In the genomic region with DNA sequence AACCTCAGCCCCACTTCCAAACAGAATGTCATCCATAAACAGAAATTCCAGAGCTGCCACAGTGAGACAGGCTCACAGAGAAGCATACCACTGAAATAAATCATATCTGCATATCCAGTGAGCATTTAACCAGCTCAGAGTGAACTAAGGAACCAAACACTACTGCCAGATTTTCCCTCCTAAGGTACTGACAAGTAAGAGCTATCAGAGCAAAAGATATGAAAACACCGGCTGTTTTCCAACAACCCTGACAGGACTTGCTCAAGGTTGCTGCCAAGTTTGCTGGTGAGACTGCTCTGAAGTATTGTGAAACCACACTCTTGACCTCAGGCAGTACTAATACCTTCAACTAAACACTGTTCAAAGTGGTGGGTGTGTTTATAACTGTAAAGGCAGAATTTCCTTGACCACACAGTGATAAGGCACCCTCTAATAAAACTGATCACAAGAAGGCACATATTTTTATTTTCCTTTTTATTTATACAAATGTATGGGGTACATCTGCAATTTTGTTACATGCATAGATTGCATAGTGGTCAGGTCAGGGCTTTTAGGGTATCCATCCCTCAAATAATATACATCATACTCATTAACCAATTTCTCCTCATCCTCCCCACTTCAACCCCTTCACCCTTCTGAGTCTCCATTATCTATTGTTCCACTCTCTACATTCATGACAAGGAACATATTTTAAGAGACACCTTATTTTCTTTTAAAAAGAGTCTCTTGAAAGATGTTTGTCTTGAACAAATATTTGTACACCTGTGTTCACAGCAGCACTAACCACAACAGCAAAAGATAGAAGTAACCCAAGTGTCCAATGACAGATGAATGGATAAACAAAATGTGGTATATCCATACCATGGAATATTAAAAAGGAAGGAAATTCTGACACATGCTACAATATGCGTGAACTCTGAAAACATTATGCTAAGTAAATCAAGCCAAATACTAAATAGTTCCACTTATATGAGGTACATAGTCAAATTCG, we compare ENCODE assay signal across 9 cellular contexts. TPM values are rescaled to one million over a fixed set of nuclear protein-coding genes. Genes with fewer than 3 reads are reported as not detected.
DNase-seq lines count a peak whose midpoint lies in the region; ATAC-seq, FAIRE-seq and TF ChIP-seq lines count a peak whose summit lies in the region.
"Had no signal": no experiment of that assay in that cellular context is flagged by ENCODE, and none has a peak within 500 bp of the region (broad histone marks: within the 10 kb centered on the region; RNA-seq: fewer than 3 reads in every experiment).

No MANE protein-coding gene starts in this region.

- no peak overlapping the region for H3K27ac Mint-ChIP-seq in activated CD4-positive, alpha-beta memory T cell treated with anti-CD3 and anti-CD28 coated beads for 36 hours

- H3K36me3 ChIP-seq in osteoblast (ENCODE audit: insufficient read depth, low read length) = no peaks in the 10 kb centered on the region

- no peaks in the 10 kb centered on the region for H3K9me3 Mint-ChIP-seq in activated CD4-positive, alpha-beta memory T cell treated with anti-CD3 and anti-CD28 coated beads for 36 hours
- H3K9me3 Mint-ChIP-seq: IgD-negative memory B cell had no signal

- TF ChIP-seq CTCF in osteoblast (IDR thresholded peaks at IDR 0.05; ENCODE audit: extremely low read depth, low read depth, low read length) = no peak

- peak; percentile 55 for ATAC-seq in GM18861 (IDR thresholded peaks at IDR 0.05; ENCODE audit: unreplicated experiment)
- peak; percentile 86 for ATAC-seq in HG03066 (IDR thresholded peaks at IDR 0.05; ENCODE audit: low read depth, unreplicated experiment)

- peaks cover 36% of the 10 kb centered on the region for H3K79me2 ChIP-seq in osteoblast (ENCODE audit: insufficient read depth, low read length)

- no peaks in the 10 kb centered on the region for H3K9me3 ChIP-seq in osteoblast (ENCODE audit: low read depth, low read length)

- H3K27me3 ChIP-seq in osteoblast (ENCODE audit: insufficient read depth, low read length) = no peaks in the 10 kb centered on the region

- H3K4me1 Mint-ChIP-seq in activated CD4-positive, alpha-beta memory T cell treated with anti-CD3 and anti-CD28 coated beads for 36 hours (ENCODE audit: low read depth) = peaks cover 57% of the 10 kb centered on the region

- peak; percentile 77 for DNase-seq in AG20443 (ENCODE audit: low spot score)
- peak; percentile 86 for DNase-seq in RCC 7860 (ENCODE audit: low spot score)
- peak; percentile 84 for DNase-seq in epithelial cell of prostate (ENCODE audit: low read depth, low spot score)
- peak; percentile 89 for DNase-seq in osteoblast (ENCODE audit: insufficient read length, low spot score, missing footprints)
- no peak for DNase-seq in posterior cingulate gyrus
- no peak for DNase-seq in activated CD4-positive, alpha-beta memory T cell treated with anti-CD3 and anti-CD28 coated beads for 36 hours

- H3K4me1 ChIP-seq in osteoblast (ENCODE audit: insufficient read depth, low read length) = peaks cover 37% of the 10 kb centered on the region

- H3K36me3 Mint-ChIP-seq in activated CD4-positive, alpha-beta memory T cell treated with anti-CD3 and anti-CD28 coated beads for 36 hours = no peaks in the 10 kb centered on the region
- H3K36me3 Mint-ChIP-seq: IgD-negative memory B cell had no signal

- peak overlapping the region; percentile 57 for H3K4me2 ChIP-seq in osteoblast (ENCODE audit: insufficient read depth, low read length)

- intact Hi-C loops in posterior cingulate gyrus (cut with DNase I) = no loop called here
- intact Hi-C loops in activated CD4-positive, alpha-beta memory T cell treated with anti-CD3 and anti-CD28 coated beads for 36 hours (cut with micrococcal nuclease) = no loop called here

- H3K4me3 ChIP-seq in osteoblast (ENCODE audit: insufficient read depth, low read length) = no peak overlapping the region

- H3K4me3 Mint-ChIP-seq in activated CD4-positive, alpha-beta memory T cell treated with anti-CD3 and anti-CD28 coated beads for 36 hours = no peak overlapping the region
- H3K4me3 Mint-ChIP-seq: IgD-negative memory B cell had no signal

- no peaks in the 10 kb centered on the region for H3K27me3 Mint-ChIP-seq in activated CD4-positive, alpha-beta memory T cell treated with anti-CD3 and anti-CD28 coated beads for 36 hours
- H3K27me3 Mint-ChIP-seq: IgD-negative memory B cell had no signal

- POLR2A ChIA-PET in activated CD4-positive, alpha-beta memory T cell treated with anti-CD3 and anti-CD28 coated beads for 36 hours (lab: Charles Lee) = interaction anchor here (1.1 kb wide), 1 partner anchor 28 kb away, joined by 3 read pairs; no protein-coding TSS in a partner anchor

- CTCF ChIA-PET in activated CD4-positive, alpha-beta memory T cell treated with anti-CD3 and anti-CD28 coated beads for 36 hours (lab: Charles Lee) = interaction anchor here (0.7 kb wide), 2 partner anchors 8 to 15 kb away, joined by 3 read pairs; no protein-coding TSS in a partner anchor

- H4K20me1 ChIP-seq in osteoblast (ENCODE audit: insufficient read depth, low read length) = peaks cover 14% of the 10 kb centered on the region

- H3K27ac ChIP-seq in epithelial cell of prostate (peak overlapping the region; percentile 40), osteoblast (ENCODE audit: low read depth, low read length) (peak overlapping the region; percentile 38)

- FAIRE-seq in RCC 7860 (lab: Jason Lieb, UNC) = peak; percentile 82

- no peak overlapping the region for H2AFZ ChIP-seq in osteoblast (ENCODE audit: low read length)

RNA-seq across cellular contexts. Expression of a gene that starts 18.2 kb away (rescaled TPM):
- 60.4 and 68.0 TPM in 2 replicates for total RNA-seq in osteoblast
- total RNA-seq in activated CD4-positive, alpha-beta memory T cell treated with anti-CD3 and anti-CD28 coated beads for 36 hours = 1 to 10 TPM; 6.8 to 7.2 TPM

Comparison
In these comparisons a context has a peak if more than half of its experiments do, and no peak if none do; other contexts are left out.
1. DNase-seq: peak in AG20443 (single experiment), RCC 7860 (single experiment), epithelial cell of prostate (single experiment) and osteoblast (single experiment); none in posterior cingulate gyrus (0 of 10) and activated CD4-positive, alpha-beta memory T cell treated with anti-CD3 and anti-CD28 coated beads for 36 hours (single experiment).